Comparison of ENCODE assay signal across 24 cellular contexts in the genomic region with DNA sequence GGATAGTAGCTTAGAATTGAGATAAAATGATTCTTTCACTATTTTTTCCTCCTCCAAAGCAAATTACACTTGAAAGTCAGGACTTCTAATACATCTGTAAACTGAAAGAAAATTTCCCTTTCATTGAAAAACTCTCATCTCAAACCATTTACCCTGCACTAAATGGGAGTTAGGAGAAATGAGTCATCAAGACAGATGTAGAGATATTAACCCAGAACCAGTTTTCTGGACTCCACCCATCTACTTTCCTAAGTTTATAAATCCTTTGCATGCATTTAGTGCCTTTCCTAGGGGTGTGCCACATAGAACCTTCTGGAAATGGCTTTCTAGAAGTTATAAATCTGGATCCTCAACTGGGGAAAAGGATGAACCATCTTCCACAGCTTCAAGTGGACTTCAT.
DNase-seq lines count a peak whose midpoint lies in the region; ATAC-seq and TF ChIP-seq lines count a peak whose summit lies in the region.
"Had no signal": no experiment of that assay in that cellular context is flagged by ENCODE, and none has a peak within 500 bp of the region (broad histone marks: within the 10 kb centered on the region; RNA-seq: fewer than 3 reads in every experiment).

No MANE protein-coding gene starts in this region.

- peak; percentile 32 for DNase-seq in DMS 273 (lab: John Stamatoyannopoulos, UW; ENCODE audit: unreplicated experiment)
- DNase-seq in DMS 273 treated with DMSO at 0.1 percent for 48 hours (lab: John Stamatoyannopoulos, UW) = no peak
- peak; percentile 35 for DNase-seq in RWPE1 (ENCODE audit: low spot score)
- DNase-seq in endodermal cell = no peak
- peak; percentile 3 for DNase-seq in myocyte (ENCODE audit: low read depth)
- DNase-seq in MG63 = no peak
- DNase-seq in iPS-NIHi11 (ENCODE audit: low spot score) = no peak
- DNase-seq: activated CD4-positive, alpha-beta T cell treated with anti-CD3 and anti-CD28 coated beads for 48 hours; foreskin melanocyte; GF-D8; islet precursor cell; NCI-H1092; NCI-H2029; NCI-H446 treated with DMSO at 0.1 percent for 48 hours; occipital lobe; Right ventricle myocardium superior had no signal

- H3K27me3 ChIP-seq in endodermal cell (ENCODE audit: control insufficient read depth, insufficient read depth, low read length, poor library complexity, severe bottlenecking) (no peaks in the 10 kb centered on the region), MG63 (peaks cover 6% of the 10 kb centered on the region; the same call in 1 of the 2 replicates)
- H3K27me3 ChIP-seq: BLaER1 had no signal

- H3K4me1 ChIP-seq in endodermal cell (ENCODE audit: control insufficient read depth, insufficient read depth, low read length) = no peaks in the 10 kb centered on the region
- H3K4me1 ChIP-seq: BLaER1 had no signal

- H3K27me3 Mint-ChIP-seq in endodermal cell (ENCODE audit: insufficient read depth) = peaks cover 6% of the 10 kb centered on the region

- no peak overlapping the region for H3K4me3 ChIP-seq in endodermal cell (ENCODE audit: low read length)
- H3K4me3 ChIP-seq in MG63 = no peak overlapping the region
- H3K4me3 ChIP-seq: BLaER1, coronary artery had no signal

- H3K27ac ChIP-seq in RWPE1 (no peak overlapping the region), endodermal cell (ENCODE audit: low read depth, low read length) (peak overlapping the region; percentile 73)
- H3K27ac ChIP-seq: 22Rv1, BLaER1, coronary artery, HL-60 had no signal

- H3K27ac Mint-ChIP-seq in endodermal cell = no peak overlapping the region
- H3K27ac Mint-ChIP-seq: activated naive CD4-positive, alpha-beta T cell treated with anti-CD3 and anti-CD28 coated beads, Interleukin-2, amount 50 U/mL, for 72 hours; activated T-helper 1 cell treated with anti-CD3 and anti-CD28 coated beads, Interleukin-12 subunit alpha, Interleukin-12 subunit beta, Interleukin-2, Interleukin-4 antibody, amounts not matched to agents 30 ng/mL and 10 ng/mL and 1 ng/mL, durations not matched to agents 14 hours and 24 hours and 36 hours; IgD-negative memory B cell had no signal

- H3K9ac ChIP-seq in endodermal cell (ENCODE audit: extremely low read depth, low read length, poor library complexity, severe bottlenecking) = no peak overlapping the region
- H3K9ac ChIP-seq: BLaER1 had no signal

- H3K36me3 Mint-ChIP-seq in endodermal cell (ENCODE audit: low read depth) = no peaks in the 10 kb centered on the region
- H3K36me3 Mint-ChIP-seq: activated naive CD4-positive, alpha-beta T cell treated with anti-CD3 and anti-CD28 coated beads, Interleukin-2, amount 50 U/mL, for 72 hours; IgD-negative memory B cell had no signal

- H3K36me3 ChIP-seq in endodermal cell (ENCODE audit: control insufficient read depth, insufficient read depth, low read length) (no peaks in the 10 kb centered on the region), MG63 (no peaks in the 10 kb centered on the region)
- H3K36me3 ChIP-seq: BLaER1 had no signal

- peaks cover 14% of the 10 kb centered on the region for H3K4me1 Mint-ChIP-seq in endodermal cell
- H3K4me1 Mint-ChIP-seq: IgD-negative memory B cell had no signal

- no peaks in the 10 kb centered on the region for H3K9me3 Mint-ChIP-seq in endodermal cell
- H3K9me3 Mint-ChIP-seq: activated naive CD4-positive, alpha-beta T cell treated with anti-CD3 and anti-CD28 coated beads, Interleukin-2, amount 50 U/mL, for 72 hours; activated T-helper 1 cell treated with anti-CD3 and anti-CD28 coated beads, Interleukin-12 subunit alpha, Interleukin-12 subunit beta, Interleukin-2, Interleukin-4 antibody, amounts not matched to agents 30 ng/mL and 10 ng/mL and 1 ng/mL, durations not matched to agents 14 hours and 24 hours and 36 hours; IgD-negative memory B cell had no signal

- ATAC-seq in HG03442 (IDR thresholded peaks at IDR 0.05; ENCODE audit: unreplicated experiment) = no peak
- ATAC-seq: activated naive CD4-positive, alpha-beta T cell treated with anti-CD3 and anti-CD28 coated beads, Interleukin-2, amount 50 U/mL, for 72 hours had no signal

- no peak overlapping the region for H3K4me3 Mint-ChIP-seq in endodermal cell
- H3K4me3 Mint-ChIP-seq: activated T-helper 1 cell treated with anti-CD3 and anti-CD28 coated beads, Interleukin-12 subunit alpha, Interleukin-12 subunit beta, Interleukin-2, Interleukin-4 antibody, amounts not matched to agents 30 ng/mL and 10 ng/mL and 1 ng/mL, durations not matched to agents 14 hours and 24 hours and 36 hours; IgD-negative memory B cell had no signal

- H3K9me3 ChIP-seq in endodermal cell (ENCODE audit: control insufficient read depth, low read length) = no peaks in the 10 kb centered on the region
- H3K9me3 ChIP-seq in MG63 = peaks cover 2% of the 10 kb centered on the region; the same call in 1 of the 2 replicates
- H3K9me3 ChIP-seq: BLaER1 had no signal

- TF ChIP-seq CTCF in RWPE1 (conservative IDR thresholded peaks at IDR 0.05; ENCODE audit: low read depth) = no peak
- TF ChIP-seq CTCF in endodermal cell (conservative IDR thresholded peaks at IDR 0.05) = no peak

- CTCF ChIA-PET in RWPE1 (lab: Yijun Ruan, JAX) = interaction anchor here (0.5 kb wide), 1 partner anchor 138 kb away, joined by 4 read pairs; no protein-coding TSS in a partner anchor

- POLR2A ChIA-PET in RWPE1 (lab: Yijun Ruan, JAX; ENCODE audit: low non-redundant PET) = no interaction called here

Comparison
In these comparisons a context has a peak if more than half of its experiments do, and no peak if none do; other contexts are left out.
1. DNase-seq: peak in DMS 273 (single experiment), RWPE1 (single experiment) and myocyte (single experiment); none in DMS 273 treated with DMSO at 0.1 percent for 48 hours (single experiment), endodermal cell (single experiment), MG63 (single experiment) and iPS-NIHi11 (single experiment).